Comparison of ENCODE assay signal across 20 cellular contexts in the genomic region with DNA sequence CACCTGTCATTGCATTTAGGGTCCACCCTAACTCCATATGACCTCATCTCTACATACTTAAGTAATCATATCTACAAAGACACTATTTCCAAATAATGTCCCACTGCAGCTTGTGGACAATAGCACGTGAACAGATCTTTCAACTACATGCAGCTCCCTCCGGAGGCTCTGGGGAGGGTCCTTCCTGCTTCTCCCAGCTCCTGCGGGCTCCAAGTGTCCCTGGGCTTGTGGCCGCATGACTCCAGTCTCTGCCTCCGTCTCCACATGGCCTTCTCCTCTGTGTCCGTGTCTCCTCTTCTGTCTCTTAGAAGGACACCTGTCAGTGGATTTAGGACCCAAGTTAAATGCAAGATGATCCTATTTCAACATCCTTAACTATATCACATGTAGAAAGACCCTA. TPM values are rescaled to one million over a fixed set of nuclear protein-coding genes. Genes with fewer than 3 reads are reported as not detected.
A peak's percentile ranks its signal among the peaks of the same experiment; 100 is the strongest.
DNase-seq lines count a peak whose midpoint lies in the region; ATAC-seq and TF ChIP-seq lines count a peak whose summit lies in the region.
"Had no signal": no experiment of that assay in that cellular context is flagged by ENCODE, and none has a peak within 500 bp of the region (broad histone marks: within the 10 kb centered on the region; RNA-seq: fewer than 3 reads in every experiment).

No MANE protein-coding gene starts in this region.

- no peaks in the 10 kb centered on the region for H3K27me3 Mint-ChIP-seq in natural killer cell (ENCODE audit: low read depth in 2 of 2)
- no peaks in the 10 kb centered on the region for H3K27me3 Mint-ChIP-seq in natural killer cell treated with Interleukin-12 subunit alpha and Interleukin-12 subunit beta and Interleukin-15 and Interleukin-18, amount 100 ng/mL, for 72 hours
- no peaks in the 10 kb centered on the region for H3K27me3 Mint-ChIP-seq in activated T-helper 17 cell treated with anti-CD3 and anti-CD28 coated beads, Interleukin-2, amount 50 U/mL, for 72 hours
- H3K27me3 Mint-ChIP-seq: B cell; CD4-positive, CD25-positive, alpha-beta regulatory T cell had no signal

- peak overlapping the region; percentile 72 to 76 for H3K27ac Mint-ChIP-seq in natural killer cell
- H3K27ac Mint-ChIP-seq in natural killer cell treated with Interleukin-12 subunit alpha and Interleukin-12 subunit beta and Interleukin-15 and Interleukin-18, amount 100 ng/mL, for 72 hours = peak overlapping the region in 1 of 2 donors; percentile 77
- H3K27ac Mint-ChIP-seq in activated T-helper 17 cell treated with anti-CD3 and anti-CD28 coated beads, Interleukin-2, amount 50 U/mL, for 72 hours = peak overlapping the region; percentile 1
- H3K27ac Mint-ChIP-seq: B cell, GM23338 had no signal

- H3K4me1 Mint-ChIP-seq in natural killer cell = peaks cover 35 to 42% of the 10 kb centered on the region in 2 donors
- peaks cover 7 to 31% of the 10 kb centered on the region in 2 donors for H3K4me1 Mint-ChIP-seq in natural killer cell treated with Interleukin-12 subunit alpha and Interleukin-12 subunit beta and Interleukin-15 and Interleukin-18, amount 100 ng/mL, for 72 hours (ENCODE audit: low read depth in 2 of 2)
- H3K4me1 Mint-ChIP-seq in activated T-helper 17 cell treated with anti-CD3 and anti-CD28 coated beads, Interleukin-2, amount 50 U/mL, for 72 hours = peaks cover 16% of the 10 kb centered on the region
- H3K4me1 Mint-ChIP-seq: GM23338 had no signal

- intact Hi-C loops in natural killer cell (cut with micrococcal nuclease) = no loop called here

- peak overlapping the region; percentile 1 for H3K4me3 Mint-ChIP-seq in natural killer cell
- no peak overlapping the region for H3K4me3 Mint-ChIP-seq in natural killer cell treated with Interleukin-12 subunit alpha and Interleukin-12 subunit beta and Interleukin-15 and Interleukin-18, amount 100 ng/mL, for 72 hours
- no peak overlapping the region for H3K4me3 Mint-ChIP-seq in activated T-helper 17 cell treated with anti-CD3 and anti-CD28 coated beads, Interleukin-2, amount 50 U/mL, for 72 hours
- H3K4me3 Mint-ChIP-seq: B cell, GM23338, H9 had no signal

- peaks cover 15% of the 10 kb centered on the region for H3K36me3 Mint-ChIP-seq in natural killer cell
- H3K36me3 Mint-ChIP-seq in natural killer cell treated with Interleukin-12 subunit alpha and Interleukin-12 subunit beta and Interleukin-15 and Interleukin-18, amount 100 ng/mL, for 72 hours = peaks cover 9% of the 10 kb centered on the region
- H3K36me3 Mint-ChIP-seq in activated T-helper 17 cell treated with anti-CD3 and anti-CD28 coated beads, Interleukin-2, amount 50 U/mL, for 72 hours (ENCODE audit: low read depth) = peaks cover 64% of the 10 kb centered on the region

- no peaks in the 10 kb centered on the region for H3K9me3 Mint-ChIP-seq in natural killer cell
- no peaks in the 10 kb centered on the region for H3K9me3 Mint-ChIP-seq in natural killer cell treated with Interleukin-12 subunit alpha and Interleukin-12 subunit beta and Interleukin-15 and Interleukin-18, amount 100 ng/mL, for 72 hours
- no peaks in the 10 kb centered on the region for H3K9me3 Mint-ChIP-seq in activated T-helper 17 cell treated with anti-CD3 and anti-CD28 coated beads, Interleukin-2, amount 50 U/mL, for 72 hours
- H3K9me3 Mint-ChIP-seq: CD4-positive, CD25-positive, alpha-beta regulatory T cell had no signal

- ATAC-seq in natural killer cell (no peak), HG03442 (IDR thresholded peaks at IDR 0.05; ENCODE audit: unreplicated experiment) (no peak)
- no peak for ATAC-seq in natural killer cell treated with Interleukin-12 subunit alpha and Interleukin-12 subunit beta and Interleukin-15 and Interleukin-18, amount 100 ng/mL, for 72 hours
- ATAC-seq in activated T-helper 17 cell treated with anti-CD3 and anti-CD28 coated beads, Interleukin-2, amount 50 U/mL, for 72 hours (replicated peaks) = no peak
- ATAC-seq: GM23338, HCT116 had no signal

- DNase-seq in NCI-H82 (lab: John Stamatoyannopoulos, UW) (peak; percentile 10), NCI-H82 treated with DMSO at 0.1 percent for 48 hours (lab: John Stamatoyannopoulos, UW; ENCODE audit: unreplicated experiment) (no peak), natural killer cell (no peak), mucosa of gallbladder (ENCODE audit: low spot score) (no peak)
- no peak for DNase-seq in natural killer cell treated with Interleukin-12 subunit alpha and Interleukin-12 subunit beta and Interleukin-15 and Interleukin-18, amount 100 ng/mL, for 72 hours (ENCODE audit: low spot score)
- DNase-seq: Calu3; CD4-positive, CD25-positive, alpha-beta regulatory T cell; COR-L47; DMS53; DMS79 treated with DMSO at 0.1 percent for 48 hours; GF-D8; H9 had no signal

- no peak for TF ChIP-seq CTCF in natural killer cell (IDR thresholded peaks at IDR 0.05)

RNA-seq across cellular contexts. Expression of a gene that starts 52.7 kb away (rescaled TPM):
- total RNA-seq in natural killer cell (1 to 10 TPM in 2 of 3 donors, under 1 TPM in 1; 0.79 to 1.8 (median 1.5) TPM), mucosa of gallbladder (not detected)
- total RNA-seq in natural killer cell treated with Interleukin-12 subunit alpha and Interleukin-12 subunit beta and Interleukin-15 and Interleukin-18, amount 100 ng/mL, for 72 hours = 1 to 10 TPM; 1.7 to 1.8 TPM
- total RNA-seq in activated T-helper 17 cell treated with anti-CD3 and anti-CD28 coated beads, Interleukin-2, amount 50 U/mL, for 72 hours = 1 to 10 TPM; 2.0 to 8.9 TPM
- total RNA-seq: B cell; Calu3; CD4-positive, CD25-positive, alpha-beta regulatory T cell; Daoy; G401; H4 had no signal
